In genomic region chr13:109355875-109356428, GRCh38 we compare ENCODE assay signal across 19 cellular contexts.
DNase-seq lines count a peak whose midpoint lies in the region; ATAC-seq and TF ChIP-seq lines count a peak whose summit lies in the region.
"Had no signal": no experiment of that assay in that cellular context is flagged by ENCODE, and none has a peak within 500 bp of the region (broad histone marks: within the 10 kb centered on the region; RNA-seq: fewer than 3 reads in every experiment).

No MANE protein-coding gene starts in this region.

- H3K4me3 Mint-ChIP-seq in neural crest cell: no peak overlapping the region
- H3K4me3 Mint-ChIP-seq: CD4-positive, CD25-positive, alpha-beta regulatory T cell had no signal

- DNase-seq in COR-L47 (lab: John Stamatoyannopoulos, UW) (peak; percentile 35), NCI-H1105 (lab: John Stamatoyannopoulos, UW) (peak; percentile 25), SK-N-MC (ENCODE audit: low read depth, low spot score) (peak; percentile 60), neural crest cell (ENCODE audit: low read depth, low spot score) (no peak), HPDE6-E6E7 (ENCODE audit: extremely low spot score) (no peak)
- DNase-seq: CD4-positive, CD25-positive, alpha-beta regulatory T cell; DMS 273 treated with DMSO at 0.1 percent for 48 hours; DMS79 treated with DMSO at 0.1 percent for 48 hours; KG1; MV-4-11; NCI-H2029 treated with DMSO at 0.1 percent for 48 hours; NK-92 treated with Interleukin-12 subunit alpha and Interleukin-12 subunit beta, amount 100 ng/mL, for 24 hours; SHP77 treated with DMSO at 0.1 percent for 48 hours; SK-N-SH had no signal

- peak overlapping the region; percentile 70 for H3K4me3 ChIP-seq in SK-N-MC
- H3K4me3 ChIP-seq: A549, HAP-1 had no signal

- peaks cover 6% of the 10 kb centered on the region for H3K4me1 Mint-ChIP-seq in neural crest cell
- H3K4me1 Mint-ChIP-seq: CD4-positive, CD25-positive, alpha-beta regulatory T cell had no signal

- H3K27ac Mint-ChIP-seq in neural crest cell (ENCODE audit: unreplicated experiment): peak overlapping the region; percentile 2
- H3K27ac Mint-ChIP-seq: CD4-positive, CD25-positive, alpha-beta regulatory T cell had no signal

- H3K36me3 ChIP-seq in SK-N-MC (ENCODE audit: insufficient read depth, low read length): no peaks in the 10 kb centered on the region
- H3K36me3 ChIP-seq: HAP-1 had no signal

- H3K9ac ChIP-seq in SK-N-MC (ENCODE audit: insufficient read length): peak overlapping the region; percentile 44
- H3K9ac ChIP-seq: SK-N-SH had no signal

- H3K9me3 Mint-ChIP-seq in neural crest cell: peaks cover 4% of the 10 kb centered on the region

- H3K27me3 Mint-ChIP-seq in neural crest cell (ENCODE audit: low read depth): no peaks in the 10 kb centered on the region
- H3K27me3 Mint-ChIP-seq: CD4-positive, CD25-positive, alpha-beta regulatory T cell had no signal

- TF ChIP-seq CTCF in neural crest cell (conservative IDR thresholded peaks at IDR 0.05): no peak

- H3K9me3 ChIP-seq in SK-N-MC (ENCODE audit: low read depth, low read length): no peaks in the 10 kb centered on the region
- H3K9me3 ChIP-seq: A549, HAP-1, SK-N-SH had no signal

- ATAC-seq in HG02970 (IDR thresholded peaks at IDR 0.05; ENCODE audit: low FRiP score, unreplicated experiment) (no peak), GM18858 (IDR thresholded peaks at IDR 0.05; ENCODE audit: unreplicated experiment) (no peak)
- ATAC-seq: A549 had no signal

- peak overlapping the region; percentile 43; the same call in 1 of the 2 replicates for H3K27ac ChIP-seq in SK-N-MC
- H3K27ac ChIP-seq: A549, RWPE1 had no signal

- H3K36me3 Mint-ChIP-seq in neural crest cell (ENCODE audit: low read depth): no peaks in the 10 kb centered on the region
- H3K36me3 Mint-ChIP-seq: CD4-positive, CD25-positive, alpha-beta regulatory T cell had no signal

Comparison
In these comparisons a context has a peak if more than half of its experiments do, and no peak if none do; other contexts are left out.
1. DNase-seq: peak in COR-L47 (single experiment), NCI-H1105 (single experiment) and SK-N-MC (single experiment); none in neural crest cell (single experiment) and HPDE6-E6E7 (single experiment).